Comparison of ENCODE assay signal across 8 cellular contexts in genomic region chr9:120931278-120932085, GRCh38. TPM values are rescaled to one million over a fixed set of nuclear protein-coding genes. Genes with fewer than 3 reads are reported as not detected.
DNase-seq lines count a peak whose midpoint lies in the region; ATAC-seq, FAIRE-seq and TF ChIP-seq lines count a peak whose summit lies in the region.

No MANE protein-coding gene starts in this region.

- H3K9me3 Mint-ChIP-seq in activated naive CD8-positive, alpha-beta T cell treated with anti-CD3 and anti-CD28 coated beads for 36 hours = peaks cover 1% of the 10 kb centered on the region

- H3K36me3 Mint-ChIP-seq in activated naive CD8-positive, alpha-beta T cell treated with anti-CD3 and anti-CD28 coated beads for 36 hours = peaks cover 22% of the 10 kb centered on the region

- peaks cover 87% of the 10 kb centered on the region for H3K4me1 Mint-ChIP-seq in activated naive CD8-positive, alpha-beta T cell treated with anti-CD3 and anti-CD28 coated beads for 36 hours

- H3K4me2 ChIP-seq in HepG2 (ENCODE audit: low read depth, low read length) (no peak overlapping the region), OCI-LY3 (ENCODE audit: low read length) (peak overlapping the region; percentile 78)

- H3K36me3 ChIP-seq in liver (ENCODE audit: control insufficient read depth in 4 of 4, insufficient read depth in 3 of 4, low read depth in 1 of 4, low read length in 3 of 4) (no peaks in the 10 kb centered on the region), HepG2 (replicated peaks in 1 of 2; ENCODE audit: control insufficient read depth in 1 of 2, insufficient read depth in 2 of 2, low read length in 2 of 2) (no peaks in the 10 kb centered on the region), OCI-LY3 (replicated peaks; ENCODE audit: low read depth, low read length) (no peaks in the 10 kb centered on the region), suprapubic skin (no peaks in the 10 kb centered on the region)

- WGBS in liver = 56% methylated on average over 3 of the region's 3 CpGs
- WGBS in HepG2 (ENCODE audit: low lambda C conversion rate) = 58% methylated on average over 3 of the region's 3 CpGs
- WGBS in suprapubic skin = 18% methylated on average over 3 of the region's 3 CpGs

- no peak for ATAC-seq in HepG2
- ATAC-seq in HG02870 (IDR thresholded peaks at IDR 0.05; ENCODE audit: unreplicated experiment) = peak; percentile 47

- CTCF ChIA-PET in HepG2 (lab: Yijun Ruan, JAX; ENCODE audit: low intra/inter-chr PET ratio, low total read pairs) = no interaction called here

- intact Hi-C loops in HepG2 (cut with micrococcal nuclease; ENCODE audit: unreplicated experiment) = no loop called here

- H3K9me3 ChIP-seq in liver (ENCODE audit: control insufficient read depth in 4 of 4, low read length in 3 of 4) (no peaks in the 10 kb centered on the region), HepG2 (ENCODE audit: low read length) (no peaks in the 10 kb centered on the region), OCI-LY3 (ENCODE audit: insufficient read depth, low read length) (no peaks in the 10 kb centered on the region), suprapubic skin (no peaks in the 10 kb centered on the region)

- no peaks in the 10 kb centered on the region for H4K20me1 ChIP-seq in HepG2 (ENCODE audit: insufficient read depth, low read length)
- no peaks in the 10 kb centered on the region for H4K20me1 ChIP-seq in OCI-LY3 (ENCODE audit: insufficient read depth, low read length)

- H3K4me1 ChIP-seq in liver (ENCODE audit: control insufficient read depth in 4 of 4, insufficient read depth in 4 of 4, low read length in 3 of 4) (peaks cover 5 to 25% (median 18%) of the 10 kb centered on the region in 4 donors), HepG2 (ENCODE audit: insufficient read depth, low read length) (peaks cover 37% of the 10 kb centered on the region), OCI-LY3 (ENCODE audit: low read length) (peaks cover 90% of the 10 kb centered on the region), suprapubic skin (peaks cover 78% of the 10 kb centered on the region)

- no peak for TF ChIP-seq CTCF in liver (IDR thresholded peaks at IDR 0.05; ENCODE audit: low read depth, low read length, missing input control)
- no peak for TF ChIP-seq CTCF in HepG2 (CRISPR knock-in tag; IDR thresholded peaks at IDR 0.05)
- no peak for TF ChIP-seq CTCF in OCI-LY3 (IDR thresholded peaks at IDR 0.05; ENCODE audit: low read depth, low read length)
- no peak for TF ChIP-seq CTCF in suprapubic skin (IDR thresholded peaks at IDR 0.05)

- POLR2A ChIA-PET in HepG2 (lab: Yijun Ruan, JAX) = no interaction called here

- DNase-seq in HepG2 (ENCODE audit: low spot score) (no peak), suprapubic skin (ENCODE audit: low spot score in 2 of 2) (no peak), NCI-H2171 treated with DMSO at 0.1 percent for 48 hours (lab: John Stamatoyannopoulos, UW) (no peak)
- peak; percentile 82 for DNase-seq in activated naive CD8-positive, alpha-beta T cell treated with anti-CD3 and anti-CD28 coated beads for 36 hours

- FAIRE-seq in HepG2 (lab: Jason Lieb, UNC) = no peak

- H3K9ac ChIP-seq in liver (ENCODE audit: low read depth in 1 of 2, low read length in 2 of 2) (peak overlapping the region in 1 of 2 donors; percentile 73), HepG2 (ENCODE audit: insufficient read depth, low read depth, low read length) (no peak overlapping the region), OCI-LY3 (ENCODE audit: low read length) (peak overlapping the region; percentile 84)

- no peaks in the 10 kb centered on the region for H3K27me3 Mint-ChIP-seq in activated naive CD8-positive, alpha-beta T cell treated with anti-CD3 and anti-CD28 coated beads for 36 hours

- H3K27ac ChIP-seq in liver (ENCODE audit: low read depth in 1 of 2, low read length in 2 of 2) = peak overlapping the region; percentile 53 to 63
- no peak overlapping the region for H3K27ac ChIP-seq in HepG2 (ENCODE audit: extremely low read length, insufficient read depth, low read length)
- H3K27ac ChIP-seq in OCI-LY3 (ENCODE audit: low read length) = peak overlapping the region; percentile 94
- H3K27ac ChIP-seq in layer of hippocampus (ENCODE audit: low read depth, low read length) = peak overlapping the region; percentile 69
- H3K27ac ChIP-seq in suprapubic skin = peak overlapping the region; percentile 81

- H3K27me3 ChIP-seq in liver (ENCODE audit: control insufficient read depth in 4 of 4, insufficient read depth in 4 of 4, low read length in 3 of 4) = no peaks in the 10 kb centered on the region
- peaks cover 2 to 11% of the 10 kb centered on the region in 2 experiments; a peak in 2 of 5 replicates for H3K27me3 ChIP-seq in HepG2 (ENCODE audit: control insufficient read depth in 1 of 2, insufficient read depth in 2 of 2, low read length in 2 of 2)
- no peaks in the 10 kb centered on the region for H3K27me3 ChIP-seq in OCI-LY3 (ENCODE audit: low read depth, low read length)
- no peaks in the 10 kb centered on the region for H3K27me3 ChIP-seq in layer of hippocampus (ENCODE audit: control insufficient read depth, insufficient read depth, low read length)
- H3K27me3 ChIP-seq in suprapubic skin = no peaks in the 10 kb centered on the region

- H2AFZ ChIP-seq in HepG2 (ENCODE audit: low read length) (no peak overlapping the region), OCI-LY3 (ENCODE audit: low read depth, low read length) (no peak overlapping the region)

- TF ChIP-seq EP300 in HepG2 (IDR thresholded peaks at IDR 0.05; ENCODE audit: low read depth in 2 of 2, low read length in 2 of 2) = no peak
- TF ChIP-seq EP300 in HepG2 (CRISPR knock-in tag; IDR thresholded peaks at IDR 0.05; ENCODE audit: borderline replicate concordance) = no peak
- no peak for TF ChIP-seq EP300 in suprapubic skin (IDR thresholded peaks at IDR 0.05)

- H3K4me3 ChIP-seq in liver (ENCODE audit: low read depth in 1 of 3, low read length in 3 of 3) (no peak overlapping the region), HepG2 (replicated peaks in 1 of 3; ENCODE audit: insufficient read depth in 1 of 3, low read depth in 2 of 3, low read length in 3 of 3) (no peak overlapping the region), OCI-LY3 (ENCODE audit: low read length) (peak overlapping the region; percentile 34), suprapubic skin (no peak overlapping the region)

- H3K4me3 Mint-ChIP-seq in activated naive CD8-positive, alpha-beta T cell treated with anti-CD3 and anti-CD28 coated beads for 36 hours = peak overlapping the region; percentile 71

- H3K79me2 ChIP-seq in HepG2 (ENCODE audit: insufficient read depth, low read length) (no peaks in the 10 kb centered on the region), OCI-LY3 (ENCODE audit: low read length) (peaks cover 40% of the 10 kb centered on the region)

- TF ChIP-seq RAD21 in liver (IDR thresholded peaks at IDR 0.05) (no peak), HepG2 (CRISPR knock-in tag; IDR thresholded peaks at IDR 0.05) (no peak)

- no peak for TF ChIP-seq POLR2A in HepG2 (IDR thresholded peaks at IDR 0.05; ENCODE audit: insufficient read depth in 1 of 2, low read depth in 2 of 2, low read length in 2 of 2)
- TF ChIP-seq POLR2A in suprapubic skin (IDR thresholded peaks at IDR 0.05) = no peak

- H3K27ac Mint-ChIP-seq in activated naive CD8-positive, alpha-beta T cell treated with anti-CD3 and anti-CD28 coated beads for 36 hours = peak overlapping the region; percentile 100

- BruUV-seq in HepG2 (replicated peaks; lab: Mats Ljungman, UMichigan) = no TSS peak

- in situ Hi-C loops in HepG2 (cut with HindIII; ENCODE audit: extremely low pct_ligation_motif_present, low pct_unique_long_range_greater_than_20kb) = no loop called here

RNA-seq across cellular contexts. Expression of gene TRAF1, which starts 4.9 kb away (rescaled TPM):
- 1 to 10 TPM in 1 of 2 donors, under 1 TPM in 1; 0.42 to 2.6 TPM for total RNA-seq in liver
- polyA plus RNA-seq in liver = 1 to 10 TPM in 1 of 2 donors, under 1 TPM in 1; 0.38 to 1.0 TPM
- total RNA-seq in HepG2 (2016; rRNA removed; fragmentation: Illumina TruSeq; extraction: Trizol) = 0.11 and 0.44 TPM in 2 replicates
- total RNA-seq in HepG2 (2016; cell fraction: cytosol; rRNA removed; fragmentation: Illumina TruSeq; extraction: Trizol; ENCODE audit: low read depth) = 0.09 and 0.10 TPM in 2 replicates
- 0.25 and 0.39 TPM in 2 replicates for total RNA-seq in HepG2 (2016; cell fraction: insoluble cytoplasmic fraction; rRNA removed; fragmentation: Illumina TruSeq; extraction: Trizol)
- total RNA-seq in HepG2 (2016; cell fraction: membrane; rRNA removed; fragmentation: Illumina TruSeq; extraction: Trizol) = 0.09 and 0.21 TPM in 2 replicates
- total RNA-seq in HepG2 (2016; cell fraction: nucleus; rRNA removed; fragmentation: Illumina TruSeq; extraction: Trizol) = 0.75 and 0.87 TPM in 2 replicates
- 1.0 and 1.8 TPM in 2 replicates for polyA plus RNA-seq in HepG2 (2011; rRNA removed)
- polyA plus RNA-seq in HepG2 (2011; cell fraction: cytosol; rRNA removed) = 0.48 and 0.60 TPM in 2 replicates
- polyA plus RNA-seq in HepG2 (2011; cell fraction: nucleus; rRNA removed) = 5.5 and 7.6 TPM in 2 replicates
- polyA plus RNA-seq in HepG2 (2012) = 0.59 and 0.96 TPM in 2 replicates
- polyA plus RNA-seq in HepG2 (2016; cell fraction: cytosol; fragmentation: Illumina TruSeq; extraction: Trizol; ENCODE audit: low read depth) = 0.07 and 0.10 TPM in 2 replicates
- 0.19 and 0.26 TPM in 2 replicates for polyA plus RNA-seq in HepG2 (2016; cell fraction: insoluble cytoplasmic fraction; fragmentation: Illumina TruSeq; extraction: Trizol; ENCODE audit: low read depth)
- polyA plus RNA-seq in HepG2 (2016; cell fraction: membrane; fragmentation: Illumina TruSeq; extraction: Trizol; ENCODE audit: low read depth) = 0.09 and 0.19 TPM in 2 replicates
- polyA plus RNA-seq in HepG2 (2016; cell fraction: nucleus; fragmentation: Illumina TruSeq; extraction: Trizol; ENCODE audit: insufficient read depth, low read depth) = 2.2 TPM in 2 replicates
- 0.91 and 1.4 TPM in 2 replicates for polyA minus RNA-seq in HepG2 (2011; rRNA and poly(A)+ RNA removed; ENCODE audit: low replicate concordance)
- polyA minus RNA-seq in HepG2 (2011; cell fraction: cytosol; rRNA and poly(A)+ RNA removed) = 0.09 and 0.20 TPM in 2 replicates
- polyA minus RNA-seq in HepG2 (2011; cell fraction: nucleus; rRNA and poly(A)+ RNA removed) = 3.5 and 3.7 TPM in 2 replicates
- total RNA-seq in activated naive CD8-positive, alpha-beta T cell treated with anti-CD3 and anti-CD28 coated beads for 36 hours = 100 to 1,000 TPM; 169 to 170 TPM
- total RNA-seq in suprapubic skin = 10 to 100 TPM in 1 of 4 donors, 1 to 10 TPM in 3; 3.5 to 12.2 (median 7.5) TPM

RNA-seq across cellular contexts. Expression of gene PHF19, which starts 54.5 kb away (rescaled TPM):
- total RNA-seq in liver (10 to 100 TPM in 1 of 2 donors, 1 to 10 TPM in 1; 2.8 to 16.0 TPM), HepG2 (2016; rRNA removed; fragmentation: Illumina TruSeq; extraction: Trizol) (38.9 and 41.3 TPM in 2 replicates), suprapubic skin (10 to 100 TPM; 11.3 to 15.5 (median 13.8) TPM)
- polyA plus RNA-seq in liver (1 to 10 TPM; 1.9 to 4.3 TPM), HepG2 (2011; rRNA removed) (25.5 and 29.7 TPM in 2 replicates)
- total RNA-seq in HepG2 (2016; cell fraction: cytosol; rRNA removed; fragmentation: Illumina TruSeq; extraction: Trizol; ENCODE audit: low read depth) = 37.4 and 48.9 TPM in 2 replicates
- 37.1 and 41.5 TPM in 2 replicates for total RNA-seq in HepG2 (2016; cell fraction: insoluble cytoplasmic fraction; rRNA removed; fragmentation: Illumina TruSeq; extraction: Trizol)
- total RNA-seq in HepG2 (2016; cell fraction: membrane; rRNA removed; fragmentation: Illumina TruSeq; extraction: Trizol) = 43.2 and 56.9 TPM in 2 replicates
- total RNA-seq in HepG2 (2016; cell fraction: nucleus; rRNA removed; fragmentation: Illumina TruSeq; extraction: Trizol) = 34.7 and 40.7 TPM in 2 replicates
- 20.2 and 33.0 TPM in 2 replicates for polyA plus RNA-seq in HepG2 (2011; cell fraction: cytosol; rRNA removed)
- 61.0 and 76.3 TPM in 2 replicates for polyA plus RNA-seq in HepG2 (2011; cell fraction: nucleus; rRNA removed)
- polyA plus RNA-seq in HepG2 (2012) = 20.3 and 24.3 TPM in 2 replicates
- polyA plus RNA-seq in HepG2 (2016; cell fraction: cytosol; fragmentation: Illumina TruSeq; extraction: Trizol; ENCODE audit: low read depth) = 79.2 and 107 TPM in 2 replicates
- polyA plus RNA-seq in HepG2 (2016; cell fraction: insoluble cytoplasmic fraction; fragmentation: Illumina TruSeq; extraction: Trizol; ENCODE audit: low read depth) = 42.2 and 45.3 TPM in 2 replicates
- polyA plus RNA-seq in HepG2 (2016; cell fraction: membrane; fragmentation: Illumina TruSeq; extraction: Trizol; ENCODE audit: low read depth) = 66.8 and 74.2 TPM in 2 replicates
- polyA plus RNA-seq in HepG2 (2016; cell fraction: nucleus; fragmentation: Illumina TruSeq; extraction: Trizol; ENCODE audit: insufficient read depth, low read depth) = 60.4 and 66.8 TPM in 2 replicates
- polyA minus RNA-seq in HepG2 (2011; rRNA and poly(A)+ RNA removed; ENCODE audit: low replicate concordance) = 67.2 and 159 TPM in 2 replicates
- polyA minus RNA-seq in HepG2 (2011; cell fraction: cytosol; rRNA and poly(A)+ RNA removed) = 15.8 and 17.7 TPM in 2 replicates
- polyA minus RNA-seq in HepG2 (2011; cell fraction: nucleus; rRNA and poly(A)+ RNA removed) = 34.7 and 42.2 TPM in 2 replicates
- 100 to 1,000 TPM; 216 to 226 TPM for total RNA-seq in activated naive CD8-positive, alpha-beta T cell treated with anti-CD3 and anti-CD28 coated beads for 36 hours

Comparison
In these comparisons a context has a peak if more than half of its experiments do, and no peak if none do; other contexts are left out.
1. RNA of gene TRAF1, which starts 4.9 kb away (total RNA-seq): 169 to 170 TPM in activated naive CD8-positive, alpha-beta T cell treated with anti-CD3 and anti-CD28 coated beads for 36 hours; 3.5 to 12.2 TPM in suprapubic skin, 0.42 to 2.6 TPM in liver and 0.09 to 0.87 TPM in HepG2; every median in the first group is over 10 times any median in the second.